In the genomic region with DNA sequence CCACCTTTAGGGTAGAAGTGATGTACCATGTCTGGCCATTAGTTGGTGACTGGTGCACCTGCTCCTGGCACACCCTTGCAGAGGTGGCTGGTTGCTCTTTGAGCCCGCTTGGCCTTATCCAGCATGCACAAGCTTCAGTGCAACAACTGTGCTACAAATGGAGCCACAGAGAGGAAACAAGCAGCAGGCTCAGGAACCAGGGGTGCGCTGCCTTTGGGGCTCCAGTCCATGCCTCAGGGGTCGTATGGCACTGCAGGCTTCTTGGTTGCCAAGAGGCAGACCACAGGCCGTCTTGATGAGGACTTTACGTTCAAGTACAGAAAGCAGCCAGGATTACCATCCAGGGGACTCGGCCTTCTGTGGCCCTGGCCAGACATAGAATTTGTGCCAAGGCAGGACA, we compare ENCODE assay signal across 15 cellular contexts. TPM values are rescaled to one million over a fixed set of nuclear protein-coding genes. Genes with fewer than 3 reads are reported as not detected.
"Had no signal": no experiment of that assay in that cellular context is flagged by ENCODE, and none has a peak within 500 bp of the region (broad histone marks: within the 10 kb centered on the region; RNA-seq: fewer than 3 reads in every experiment).

No MANE protein-coding gene starts in this region.

RNA-seq across cellular contexts. Expression of a gene that starts 44.6 kb away (rescaled TPM):
- total RNA-seq: activated B cell treated with CpG ODN at 0.5 μM for 24 hours; activated CD4-positive, alpha-beta memory T cell treated with anti-CD3 and anti-CD28 coated beads for 36 hours; activated CD4-positive, alpha-beta memory T cell treated with anti-CD3 and anti-CD28 coated beads, Interleukin-2, amount 10 ng/mL, durations not matched to agents 7 days and 5 days; activated CD4-positive, alpha-beta T cell treated with anti-CD3 and anti-CD28 coated beads for 36 hours; activated CD4-positive, alpha-beta T cell treated with anti-CD3 and anti-CD28 coated beads, Interleukin-2, amount 10 ng/mL, durations not matched to agents 24 days and 14 days; activated CD4-positive, alpha-beta T cell treated with anti-CD3 and anti-CD28 coated beads, Interleukin-2, amount 10 ng/mL, durations not matched to agents 7 days and 5 days; activated CD8-positive, alpha-beta memory T cell treated with anti-CD3 and anti-CD28 coated beads for 36 hours; activated CD8-positive, alpha-beta memory T cell treated with anti-CD3 and anti-CD28 coated beads, Interleukin-2, amount 10 ng/mL, durations not matched to agents 7 days and 5 days; activated CD8-positive, alpha-beta T cell treated with anti-CD3 and anti-CD28 coated beads for 36 hours; activated CD8-positive, alpha-beta T cell treated with anti-CD3 and anti-CD28 coated beads, Interleukin-2, amount 10 ng/mL, durations not matched to agents 7 days and 5 days; T-cell; T-helper 1 cell treated with Interleukin-12 subunit alpha and Interleukin-12 subunit beta and Interleukin-4 antibody, amounts not matched to agents 30 ng/mL and 1 ng/mL, for 36 hours; T-helper 17 cell; T-helper 2 cell treated with Interferon-gamma antibody and Interleukin-4, amounts not matched to agents 100 ng/mL and 5 ng/mL, for 36 hours; WTC11 had no signal
